Comparison of ENCODE assay signal across 1 cellular context in genomic region chr5:20678386-20678785, GRCh38.
TF ChIP-seq lines count a peak whose summit lies in the region.

No MANE protein-coding gene starts in this region.

TF ChIP-seq in IMR-90, 13 proteins besides CTCF, POLR2A, EP300 and RAD21 (continued from another document):
- no peak for TF ChIP-seq USF2 (IDR thresholded peaks at IDR 0.05; ENCODE audit: low read depth, low read length)
- no peak for TF ChIP-seq CEBPB (IDR thresholded peaks at IDR 0.05; ENCODE audit: low read depth, low read length)
- no peak for TF ChIP-seq RFX5 (IDR thresholded peaks at IDR 0.05; ENCODE audit: low read depth, low read length)
